In the genomic region with DNA sequence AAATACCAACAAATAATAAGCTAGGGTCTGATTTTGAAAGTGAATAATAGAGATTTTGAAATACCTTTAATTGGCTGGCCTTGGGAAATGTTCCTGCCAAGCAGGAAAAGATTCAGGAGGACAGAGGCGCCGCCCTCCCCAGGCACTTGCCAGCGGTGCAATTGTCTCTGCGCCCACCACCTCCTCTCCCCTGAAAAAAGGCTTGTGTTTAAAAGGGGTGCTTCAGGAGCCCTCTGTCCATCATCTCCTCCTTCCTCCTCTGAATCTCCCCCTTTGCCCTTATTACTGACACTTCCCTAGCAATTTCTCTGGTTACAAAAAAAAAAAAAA, we compare ENCODE assay signal across 18 cellular contexts.
DNase-seq lines count a peak whose midpoint lies in the region; ATAC-seq and TF ChIP-seq lines count a peak whose summit lies in the region.
"Had no signal": no experiment of that assay in that cellular context is flagged by ENCODE, and none has a peak within 500 bp of the region (broad histone marks: within the 10 kb centered on the region; RNA-seq: fewer than 3 reads in every experiment).

No MANE protein-coding gene starts in this region.

- peak; percentile 67 for DNase-seq in cardiac septum (ENCODE audit: low spot score)
- no peak for DNase-seq in right cardiac atrium
- no peak for DNase-seq in activated CD4-positive, alpha-beta memory T cell treated with anti-CD3 and anti-CD28 coated beads, Interleukin-2, amount 10 ng/mL, durations not matched to agents 7 days and 5 days
- peak; percentile 39 for DNase-seq in mesenteric fat pad (ENCODE audit: low spot score)
- DNase-seq in Ammon's horn (ENCODE audit: low spot score), result no peak
- no peak for DNase-seq in mucosa of descending colon
- DNase-seq: DMS 273 treated with DMSO at 0.1 percent for 48 hours, DND-41, NCI-H1105 treated with DMSO at 0.1 percent for 48 hours, NCI-H1694, NCI-H2081 treated with DMSO at 0.1 percent for 48 hours, NCI-H446 treated with DMSO at 0.1 percent for 48 hours, NCI-H69 had no signal

- H3K4me3 ChIP-seq in right cardiac atrium (ENCODE audit: low read length), result no peak overlapping the region
- no peak overlapping the region for H3K4me3 ChIP-seq in mucosa of descending colon
- H3K4me3 ChIP-seq in gastroesophageal sphincter, result no peak overlapping the region
- H3K4me3 ChIP-seq: A549, K562 had no signal

- H3K27ac Mint-ChIP-seq in activated CD4-positive, alpha-beta memory T cell treated with anti-CD3 and anti-CD28 coated beads, Interleukin-2, amount 10 ng/mL, durations not matched to agents 7 days and 5 days, result peak overlapping the region; percentile 6

- no peaks in the 10 kb centered on the region for H3K36me3 ChIP-seq in mucosa of descending colon (ENCODE audit: low read depth)
- no peaks in the 10 kb centered on the region for H3K36me3 ChIP-seq in gastroesophageal sphincter

- POLR2A ChIA-PET in activated CD4-positive, alpha-beta memory T cell treated with anti-CD3 and anti-CD28 coated beads, Interleukin-2, amount 10 ng/mL, durations not matched to agents 7 days and 5 days (lab: Charles Lee), result interaction anchor here (1.1 kb wide), 1 partner anchor 11 kb away, joined by 3 read pairs; no protein-coding TSS in a partner anchor

- no peak for TF ChIP-seq POLR2A in gastroesophageal sphincter (IDR thresholded peaks at IDR 0.05)

- H3K27me3 ChIP-seq in right cardiac atrium (ENCODE audit: control insufficient read depth, insufficient read depth) (no peaks in the 10 kb centered on the region), gastroesophageal sphincter (no peaks in the 10 kb centered on the region)

- 75% methylated on average over 4 of the region's 4 CpGs for WGBS in right cardiac atrium
- 86 to 91% methylated on average over 4 of the region's 4 CpGs for WGBS in gastroesophageal sphincter (ENCODE audit: low coverage in 1 of 2), 2 donors

- ATAC-seq in right cardiac atrium (no peak), mucosa of descending colon (no peak), gastroesophageal sphincter (no peak)
- ATAC-seq: A549, K562, Panc1 had no signal

- TF ChIP-seq CTCF in mucosa of descending colon (IDR thresholded peaks at IDR 0.05) (no peak), gastroesophageal sphincter (IDR thresholded peaks at IDR 0.05) (no peak)

- H3K4me1 Mint-ChIP-seq in activated CD4-positive, alpha-beta memory T cell treated with anti-CD3 and anti-CD28 coated beads, Interleukin-2, amount 10 ng/mL, durations not matched to agents 7 days and 5 days, result peaks cover 4% of the 10 kb centered on the region

- H3K4me1 ChIP-seq in right cardiac atrium (ENCODE audit: control insufficient read depth, insufficient read depth, low read length), result no peaks in the 10 kb centered on the region
- H3K4me1 ChIP-seq in mucosa of descending colon (ENCODE audit: low read depth), result no peaks in the 10 kb centered on the region
- no peaks in the 10 kb centered on the region for H3K4me1 ChIP-seq in gastroesophageal sphincter
- H3K4me1 ChIP-seq: A549 had no signal

- no peaks in the 10 kb centered on the region for H3K9me3 ChIP-seq in right cardiac atrium (ENCODE audit: control insufficient read depth, low read length)
- no peaks in the 10 kb centered on the region for H3K9me3 ChIP-seq in mucosa of descending colon
- H3K9me3 ChIP-seq in gastroesophageal sphincter, result no peaks in the 10 kb centered on the region
- H3K9me3 ChIP-seq: A549 had no signal

- peaks cover 6% of the 10 kb centered on the region for H3K36me3 Mint-ChIP-seq in activated CD4-positive, alpha-beta memory T cell treated with anti-CD3 and anti-CD28 coated beads, Interleukin-2, amount 10 ng/mL, durations not matched to agents 7 days and 5 days (ENCODE audit: low read depth)

- CTCF ChIA-PET in activated CD4-positive, alpha-beta memory T cell treated with anti-CD3 and anti-CD28 coated beads, Interleukin-2, amount 10 ng/mL, durations not matched to agents 7 days and 5 days (lab: Charles Lee), result interaction anchor here (0.5 to 3.0 kb wide), 2 partner anchors 43 to 275 kb away, joined by 5 to 27 read pairs; no protein-coding TSS in a partner anchor

- intact Hi-C loops in cardiac septum (cut with DNase I), result no loop called here
- intact Hi-C loops in right cardiac atrium (cut with DNase I), result no loop called here
- intact Hi-C loops in mucosa of descending colon (cut with DNase I, micrococcal nuclease), result no loop called here

- no peak overlapping the region for H3K4me3 Mint-ChIP-seq in activated CD4-positive, alpha-beta memory T cell treated with anti-CD3 and anti-CD28 coated beads, Interleukin-2, amount 10 ng/mL, durations not matched to agents 7 days and 5 days
- H3K4me3 Mint-ChIP-seq: CD14-positive monocyte had no signal

- H3K9me3 Mint-ChIP-seq in activated CD4-positive, alpha-beta memory T cell treated with anti-CD3 and anti-CD28 coated beads, Interleukin-2, amount 10 ng/mL, durations not matched to agents 7 days and 5 days, result no peaks in the 10 kb centered on the region

- H3K27ac ChIP-seq in right cardiac atrium (ENCODE audit: low read length) (no peak overlapping the region), gastroesophageal sphincter (no peak overlapping the region)
- H3K27ac ChIP-seq: A549 had no signal

- no peak for TF ChIP-seq EP300 in gastroesophageal sphincter (IDR thresholded peaks at IDR 0.05)

- H3K27me3 Mint-ChIP-seq in activated CD4-positive, alpha-beta memory T cell treated with anti-CD3 and anti-CD28 coated beads, Interleukin-2, amount 10 ng/mL, durations not matched to agents 7 days and 5 days, result no peaks in the 10 kb centered on the region

Comparison
In these comparisons a context has a peak if more than half of its experiments do, and no peak if none do; other contexts are left out.
1. DNase-seq: peak in cardiac septum (single experiment) and mesenteric fat pad (single experiment); none in right cardiac atrium (0 of 3), activated CD4-positive, alpha-beta memory T cell treated with anti-CD3 and anti-CD28 coated beads, Interleukin-2, amount 10 ng/mL, durations not matched to agents 7 days and 5 days (single experiment), Ammon's horn (single experiment) and mucosa of descending colon (0 of 3).